8 cellular contexts compared by ENCODE assay signal in genomic region chr1:13813398-13814012, GRCh38.
DNase-seq lines count a peak whose midpoint lies in the region; ATAC-seq and TF ChIP-seq lines count a peak whose summit lies in the region.

No MANE protein-coding gene starts in this region.

- no peaks in the 10 kb centered on the region for H3K9me3 Mint-ChIP-seq in naive B cell

- in situ Hi-C loops in GM13977 (cut with MboI; ENCODE audit: low pct_unique_long_range_greater_than_20kb, low sequenced_read_pairs, unreplicated experiment) (no loop called here), brain microvascular endothelial cell (cut with HindIII; ENCODE audit: low pct_ligation_motif_present, low sequenced_read_pairs) (no loop called here)

- peaks cover 0 to 9% of the 10 kb centered on the region in 2 donors for H3K36me3 Mint-ChIP-seq in naive B cell

- H3K9me3 ChIP-seq in thyroid gland: no peaks in the 10 kb centered on the region

- peak overlapping the region in 1 of 8 donors; percentile 53 for H3K4me3 Mint-ChIP-seq in naive B cell

- intact Hi-C loops in thyroid gland (cut with DNase I): loop anchor here (5.0 kb wide), 1 partner anchor 146 kb away; no protein-coding TSS in a partner anchor

- H3K4me1 ChIP-seq in thyroid gland: peaks cover 2 to 8% of the 10 kb centered on the region in 2 donors

- H3K27ac ChIP-seq in VCaP (no peak overlapping the region), brain microvascular endothelial cell (no peak overlapping the region), thyroid gland (no peak overlapping the region)

- WGBS in thyroid gland, 2 donors: 50 to 67% methylated on average over 12 to 17 of the region's 17 CpGs

- H3K4me1 Mint-ChIP-seq in naive B cell: peaks cover 15 to 41% (median 38%) of the 10 kb centered on the region in 3 donors

- H3K4me3 ChIP-seq in brain microvascular endothelial cell (ENCODE audit: low read depth, low read length): no peak overlapping the region
- H3K4me3 ChIP-seq in thyroid gland (replicated peaks in 1 of 3): no peak overlapping the region

- ATAC-seq in naive B cell (ENCODE audit: low read depth in 2 of 2): peak; percentile 40 to 59

- TF ChIP-seq CTCF in GM13977 (IDR thresholded peaks at IDR 0.05; ENCODE audit: extremely low read depth, insufficient read depth, missing control alignments) (peak; percentile 60), VCaP (conservative IDR thresholded peaks at IDR 0.05) (0 out of 2 replicates have a peak, but pooled peaks have one; percentile 13), brain microvascular endothelial cell (IDR thresholded peaks at IDR 0.05; ENCODE audit: low read depth, low read length, missing control alignments) (peak; percentile 76), thyroid gland (IDR thresholded peaks at IDR 0.05) (peak; percentile 27 to 71 (median 51))

- peak overlapping the region in 3 of 6 donors; percentile 72 to 86 (median 79) for H3K27ac Mint-ChIP-seq in naive B cell

- H3K27me3 Mint-ChIP-seq in naive B cell: no peaks in the 10 kb centered on the region

- H3K27me3 ChIP-seq in brain microvascular endothelial cell (replicated peaks) (no peaks in the 10 kb centered on the region), thyroid gland (no peaks in the 10 kb centered on the region)

- no peak for TF ChIP-seq POLR2A in thyroid gland (IDR thresholded peaks at IDR 0.05)

- H3K36me3 ChIP-seq in brain microvascular endothelial cell (replicated peaks): no peaks in the 10 kb centered on the region
- no peaks in the 10 kb centered on the region for H3K36me3 ChIP-seq in thyroid gland

- DNase-seq in GM13977 (ENCODE audit: low spot score) (peak; percentile 51), brain microvascular endothelial cell (no peak), naive B cell (no peak), thyroid gland (peak; percentile 36 to 49), glomerular visceral epithelial cell (ENCODE audit: extremely low spot score) (no peak), NOMO-1 (lab: John Stamatoyannopoulos, UW; ENCODE audit: unreplicated experiment in 2 of 2) (no peak), NCI-H526 treated with DMSO at 0.1 percent for 48 hours (lab: John Stamatoyannopoulos, UW) (no peak)

Comparison
In these comparisons a context has a peak if more than half of its experiments do, and no peak if none do; other contexts are left out.
1. DNase-seq: peak in GM13977 (single experiment) and thyroid gland (2 of 2); none in brain microvascular endothelial cell (single experiment), naive B cell (single experiment), glomerular visceral epithelial cell (single experiment), NOMO-1 (0 of 2) and NCI-H526 treated with DMSO at 0.1 percent for 48 hours (single experiment).
2. CTCF ChIP-seq: peak in every context shown above with its lines; median percentile 76 in brain microvascular endothelial cell; 60 in GM13977; 51 in thyroid gland; 13 in VCaP.